In the genomic region with DNA sequence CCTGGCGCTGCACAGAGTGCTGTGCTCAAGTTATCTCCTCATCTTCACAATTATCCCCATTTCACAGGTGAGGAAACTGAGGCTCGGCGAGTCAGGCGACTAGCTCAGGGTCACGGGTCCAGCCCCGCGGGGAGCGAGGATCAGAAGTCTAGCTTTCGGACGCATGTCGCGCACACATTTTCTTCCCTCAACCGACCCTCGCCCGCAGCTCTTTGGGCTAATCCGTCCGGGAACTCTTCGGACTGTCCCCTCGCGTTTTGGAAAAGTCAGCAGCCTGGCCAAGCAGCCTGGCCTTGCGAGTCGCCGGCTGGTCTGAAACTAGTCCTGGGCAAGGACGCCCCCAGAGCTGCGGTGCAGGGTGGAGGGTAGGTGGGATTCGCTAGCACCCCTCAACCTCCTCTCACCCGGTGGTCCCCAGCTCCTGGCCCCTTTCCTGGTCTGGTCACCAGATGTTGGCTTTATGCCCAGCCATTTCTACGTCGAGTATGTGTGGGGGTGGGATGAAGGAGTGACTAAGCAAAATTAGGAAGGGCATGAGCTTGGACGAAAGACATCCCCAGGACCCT, we compare ENCODE assay signal across 10 cellular contexts. TPM values are rescaled to one million over a fixed set of nuclear protein-coding genes. Genes with fewer than 3 reads are reported as not detected.
DNase-seq lines count a peak whose midpoint lies in the region; ATAC-seq and TF ChIP-seq lines count a peak whose summit lies in the region.
"Had no signal": no experiment of that assay in that cellular context is flagged by ENCODE, and none has a peak within 500 bp of the region (broad histone marks: within the 10 kb centered on the region; RNA-seq: fewer than 3 reads in every experiment).

No MANE protein-coding gene starts in this region.

- H3K27ac ChIP-seq in mucosa of rectum (ENCODE audit: low read depth in 2 of 2, low read length in 2 of 2) (no peak overlapping the region), vagina (no peak overlapping the region)

- DNase-seq in SHP77 (lab: John Stamatoyannopoulos, UW) (peak; percentile 58 to 76), fibroblast of gingiva (ENCODE audit: low read depth) (peak; percentile 36), vagina (ENCODE audit: extremely low spot score in 2 of 2) (no peak), DMS 273 treated with DMSO at 0.1 percent for 48 hours (lab: John Stamatoyannopoulos, UW) (no peak)
- no peak for DNase-seq in activated CD4-positive, alpha-beta memory T cell treated with anti-CD3 and anti-CD28 coated beads for 36 hours

- H3K4me3 ChIP-seq in mucosa of rectum (ENCODE audit: low read length in 2 of 2) (peak overlapping the region; percentile 28 to 30), vagina (peak overlapping the region; percentile 39 to 41)

- H3K4me1 ChIP-seq in mucosa of rectum (ENCODE audit: control insufficient read depth in 2 of 2, insufficient read depth in 2 of 2, low read length in 2 of 2) = no peaks in the 10 kb centered on the region
- H3K4me1 ChIP-seq in vagina = peaks cover 4% of the 10 kb centered on the region

- no peaks in the 10 kb centered on the region for H3K9me3 Mint-ChIP-seq in activated CD4-positive, alpha-beta memory T cell treated with anti-CD3 and anti-CD28 coated beads for 36 hours

- TF ChIP-seq POLR2A in vagina (IDR thresholded peaks at IDR 0.05) = no peak

- H3K27ac Mint-ChIP-seq in activated CD4-positive, alpha-beta memory T cell treated with anti-CD3 and anti-CD28 coated beads for 36 hours = no peak overlapping the region
- H3K27ac Mint-ChIP-seq: activated naive CD4-positive, alpha-beta T cell treated with anti-CD3 and anti-CD28 coated beads, Interleukin-2, amount 50 U/mL, for 24 hours; WTC11 had no signal

- H3K4me3 Mint-ChIP-seq in activated CD4-positive, alpha-beta memory T cell treated with anti-CD3 and anti-CD28 coated beads for 36 hours = no peak overlapping the region
- H3K4me3 Mint-ChIP-seq: activated naive CD4-positive, alpha-beta T cell treated with anti-CD3 and anti-CD28 coated beads, Interleukin-2, amount 50 U/mL, for 24 hours; WTC11 had no signal

- intact Hi-C loops in vagina (cut with DNase I) = no loop called here
- intact Hi-C loops in activated CD4-positive, alpha-beta memory T cell treated with anti-CD3 and anti-CD28 coated beads for 36 hours (cut with micrococcal nuclease) = no loop called here

- H3K27me3 ChIP-seq in mucosa of rectum (ENCODE audit: control insufficient read depth in 2 of 2, insufficient read depth in 2 of 2, low read length in 2 of 2) = peaks cover 3 to 4% of the 10 kb centered on the region in 2 donors
- H3K27me3 ChIP-seq in vagina = no peaks in the 10 kb centered on the region

- peaks cover 4% of the 10 kb centered on the region for H3K4me1 Mint-ChIP-seq in activated CD4-positive, alpha-beta memory T cell treated with anti-CD3 and anti-CD28 coated beads for 36 hours (ENCODE audit: low read depth)
- H3K4me1 Mint-ChIP-seq: activated naive CD4-positive, alpha-beta T cell treated with anti-CD3 and anti-CD28 coated beads, Interleukin-2, amount 50 U/mL, for 24 hours; WTC11 had no signal

- CTCF ChIA-PET in activated CD4-positive, alpha-beta memory T cell treated with anti-CD3 and anti-CD28 coated beads for 36 hours (lab: Charles Lee) = no interaction called here

- no peak for ATAC-seq in GM21723 (IDR thresholded peaks at IDR 0.05; ENCODE audit: unreplicated experiment)

- peaks cover 31% of the 10 kb centered on the region for H3K27me3 Mint-ChIP-seq in activated CD4-positive, alpha-beta memory T cell treated with anti-CD3 and anti-CD28 coated beads for 36 hours

- no peak overlapping the region for H3K9ac ChIP-seq in mucosa of rectum (ENCODE audit: low read depth in 1 of 2, low read length in 2 of 2)

- POLR2A ChIA-PET in activated CD4-positive, alpha-beta memory T cell treated with anti-CD3 and anti-CD28 coated beads for 36 hours (lab: Charles Lee) = interaction anchor here (0.6 kb wide), 1 partner anchor 13 kb away, joined by 3 read pairs; no protein-coding TSS in a partner anchor

- H3K9me3 ChIP-seq in mucosa of rectum (ENCODE audit: control insufficient read depth in 2 of 2, low read length in 2 of 2) (no peaks in the 10 kb centered on the region), vagina (peaks cover 4% of the 10 kb centered on the region)

- H3K36me3 Mint-ChIP-seq in activated CD4-positive, alpha-beta memory T cell treated with anti-CD3 and anti-CD28 coated beads for 36 hours = peaks cover 1% of the 10 kb centered on the region
- H3K36me3 Mint-ChIP-seq: activated naive CD4-positive, alpha-beta T cell treated with anti-CD3 and anti-CD28 coated beads, Interleukin-2, amount 50 U/mL, for 24 hours had no signal

- no peak for TF ChIP-seq CTCF in vagina (IDR thresholded peaks at IDR 0.05)

- no peaks in the 10 kb centered on the region for H3K36me3 ChIP-seq in mucosa of rectum (ENCODE audit: control insufficient read depth in 2 of 2, insufficient read depth in 2 of 2, low read length in 2 of 2)
- H3K36me3 ChIP-seq in vagina = no peaks in the 10 kb centered on the region

RNA-seq across cellular contexts. Expression of a gene that starts 0.5 kb away (rescaled TPM):
- 4.2 TPM for total RNA-seq in vagina
- total RNA-seq in activated CD4-positive, alpha-beta memory T cell treated with anti-CD3 and anti-CD28 coated beads for 36 hours = not detected

RNA-seq across cellular contexts. Expression of a gene that starts 0.6 kb away (rescaled TPM):
- 4.2 TPM for total RNA-seq in vagina
- total RNA-seq in activated CD4-positive, alpha-beta memory T cell treated with anti-CD3 and anti-CD28 coated beads for 36 hours = 1 to 10 TPM; 1.3 to 1.7 TPM
- total RNA-seq: glomerular endothelial cell had no signal

RNA-seq across cellular contexts. Expression of a gene that starts 41.5 kb away (rescaled TPM):
- not detected for total RNA-seq in vagina
- not detected for total RNA-seq in activated CD4-positive, alpha-beta memory T cell treated with anti-CD3 and anti-CD28 coated beads for 36 hours
- total RNA-seq: glomerular endothelial cell had no signal

Comparison
In these comparisons a context has a peak if more than half of its experiments do, and no peak if none do; other contexts are left out.
1. DNase-seq: peak in SHP77 (2 of 2) and fibroblast of gingiva (single experiment); none in vagina (0 of 2), activated CD4-positive, alpha-beta memory T cell treated with anti-CD3 and anti-CD28 coated beads for 36 hours (single experiment) and DMS 273 treated with DMSO at 0.1 percent for 48 hours (single experiment).